In the genomic region with DNA sequence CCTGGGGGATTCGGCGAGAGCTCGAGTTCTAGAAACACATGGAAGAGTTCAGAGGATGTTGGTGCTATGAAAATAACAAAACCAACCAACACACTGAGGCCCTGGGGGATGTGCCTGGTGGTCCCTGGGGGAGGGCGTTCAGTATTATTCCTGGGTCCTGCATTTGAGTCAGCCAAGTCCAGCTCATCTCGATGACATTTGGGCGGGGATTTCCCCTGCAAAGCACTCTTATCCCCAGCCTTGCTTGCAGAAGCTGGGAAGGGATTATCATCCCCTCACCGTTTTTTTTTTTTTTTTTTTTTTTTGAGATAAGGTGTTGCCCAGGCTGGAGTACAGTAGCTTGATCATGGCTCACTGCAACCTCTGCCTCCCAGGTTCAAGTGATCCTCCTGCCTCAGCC, we compare ENCODE assay signal across 1 cellular context.
TF ChIP-seq lines count a peak whose summit lies in the region.

No MANE protein-coding gene starts in this region.

TF ChIP-seq in GM23338, 12 proteins besides CTCF, POLR2A, EP300 and RAD21:
- TF ChIP-seq, protein P1, sequence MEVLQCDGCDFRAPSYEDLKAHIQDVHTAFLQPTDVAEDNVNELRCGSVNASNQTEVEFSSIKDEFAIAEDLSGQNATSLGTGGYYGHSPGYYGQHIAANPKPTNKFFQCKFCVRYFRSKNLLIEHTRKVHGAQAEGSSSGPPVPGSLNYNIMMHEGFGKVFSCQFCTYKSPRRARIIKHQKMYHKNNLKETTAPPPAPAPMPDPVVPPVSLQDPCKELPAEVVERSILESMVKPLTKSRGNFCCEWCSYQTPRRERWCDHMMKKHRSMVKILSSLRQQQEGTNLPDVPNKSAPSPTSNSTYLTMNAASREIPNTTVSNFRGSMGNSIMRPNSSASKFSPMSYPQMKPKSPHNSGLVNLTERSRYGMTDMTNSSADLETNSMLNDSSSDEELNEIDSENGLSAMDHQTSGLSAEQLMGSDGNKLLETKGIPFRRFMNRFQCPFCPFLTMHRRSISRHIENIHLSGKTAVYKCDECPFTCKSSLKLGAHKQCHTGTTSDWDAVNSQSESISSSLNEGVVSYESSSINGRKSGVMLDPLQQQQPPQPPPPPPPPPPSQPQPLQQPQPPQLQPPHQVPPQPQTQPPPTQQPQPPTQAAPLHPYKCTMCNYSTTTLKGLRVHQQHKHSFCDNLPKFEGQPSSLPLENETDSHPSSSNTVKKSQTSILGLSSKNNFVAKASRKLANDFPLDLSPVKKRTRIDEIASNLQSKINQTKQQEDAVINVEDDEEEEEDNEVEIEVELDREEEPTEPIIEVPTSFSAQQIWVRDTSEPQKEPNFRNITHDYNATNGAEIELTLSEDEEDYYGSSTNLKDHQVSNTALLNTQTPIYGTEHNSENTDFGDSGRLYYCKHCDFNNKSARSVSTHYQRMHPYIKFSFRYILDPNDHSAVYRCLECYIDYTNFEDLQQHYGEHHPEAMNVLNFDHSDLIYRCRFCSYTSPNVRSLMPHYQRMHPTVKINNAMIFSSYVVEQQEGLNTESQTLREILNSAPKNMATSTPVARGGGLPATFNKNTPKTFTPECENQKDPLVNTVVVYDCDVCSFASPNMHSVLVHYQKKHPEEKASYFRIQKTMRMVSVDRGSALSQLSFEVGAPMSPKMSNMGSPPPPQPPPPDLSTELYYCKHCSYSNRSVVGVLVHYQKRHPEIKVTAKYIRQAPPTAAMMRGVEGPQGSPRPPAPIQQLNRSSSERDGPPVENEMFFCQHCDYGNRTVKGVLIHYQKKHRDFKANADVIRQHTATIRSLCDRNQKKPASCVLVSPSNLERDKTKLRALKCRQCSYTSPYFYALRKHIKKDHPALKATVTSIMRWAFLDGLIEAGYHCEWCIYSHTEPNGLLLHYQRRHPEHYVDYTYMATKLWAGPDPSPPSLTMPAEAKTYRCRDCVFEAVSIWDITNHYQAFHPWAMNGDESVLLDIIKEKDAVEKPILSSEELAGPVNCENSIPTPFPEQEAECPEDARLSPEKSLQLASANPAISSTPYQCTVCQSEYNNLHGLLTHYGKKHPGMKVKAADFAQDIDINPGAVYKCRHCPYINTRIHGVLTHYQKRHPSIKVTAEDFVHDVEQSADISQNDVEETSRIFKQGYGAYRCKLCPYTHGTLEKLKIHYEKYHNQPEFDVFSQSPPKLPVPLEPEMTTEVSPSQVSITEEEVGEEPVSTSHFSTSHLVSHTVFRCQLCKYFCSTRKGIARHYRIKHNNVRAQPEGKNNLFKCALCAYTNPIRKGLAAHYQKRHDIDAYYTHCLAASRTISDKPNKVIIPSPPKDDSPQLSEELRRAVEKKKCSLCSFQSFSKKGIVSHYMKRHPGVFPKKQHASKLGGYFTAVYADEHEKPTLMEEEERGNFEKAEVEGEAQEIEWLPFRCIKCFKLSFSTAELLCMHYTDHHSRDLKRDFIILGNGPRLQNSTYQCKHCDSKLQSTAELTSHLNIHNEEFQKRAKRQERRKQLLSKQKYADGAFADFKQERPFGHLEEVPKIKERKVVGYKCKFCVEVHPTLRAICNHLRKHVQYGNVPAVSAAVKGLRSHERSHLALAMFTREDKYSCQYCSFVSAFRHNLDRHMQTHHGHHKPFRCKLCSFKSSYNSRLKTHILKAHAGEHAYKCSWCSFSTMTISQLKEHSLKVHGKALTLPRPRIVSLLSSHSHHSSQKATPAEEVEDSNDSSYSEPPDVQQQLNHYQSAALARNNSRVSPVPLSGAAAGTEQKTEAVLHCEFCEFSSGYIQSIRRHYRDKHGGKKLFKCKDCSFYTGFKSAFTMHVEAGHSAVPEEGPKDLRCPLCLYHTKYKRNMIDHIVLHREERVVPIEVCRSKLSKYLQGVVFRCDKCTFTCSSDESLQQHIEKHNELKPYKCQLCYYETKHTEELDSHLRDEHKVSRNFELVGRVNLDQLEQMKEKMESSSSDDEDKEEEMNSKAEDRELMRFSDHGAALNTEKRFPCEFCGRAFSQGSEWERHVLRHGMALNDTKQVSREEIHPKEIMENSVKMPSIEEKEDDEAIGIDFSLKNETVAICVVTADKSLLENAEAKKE (CRISPR knock-in tag; IDR thresholded peaks at IDR 0.05) = no peak
- TF ChIP-seq, protein P2, sequence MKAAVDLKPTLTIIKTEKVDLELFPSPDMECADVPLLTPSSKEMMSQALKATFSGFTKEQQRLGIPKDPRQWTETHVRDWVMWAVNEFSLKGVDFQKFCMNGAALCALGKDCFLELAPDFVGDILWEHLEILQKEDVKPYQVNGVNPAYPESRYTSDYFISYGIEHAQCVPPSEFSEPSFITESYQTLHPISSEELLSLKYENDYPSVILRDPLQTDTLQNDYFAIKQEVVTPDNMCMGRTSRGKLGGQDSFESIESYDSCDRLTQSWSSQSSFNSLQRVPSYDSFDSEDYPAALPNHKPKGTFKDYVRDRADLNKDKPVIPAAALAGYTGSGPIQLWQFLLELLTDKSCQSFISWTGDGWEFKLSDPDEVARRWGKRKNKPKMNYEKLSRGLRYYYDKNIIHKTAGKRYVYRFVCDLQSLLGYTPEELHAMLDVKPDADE (IDR thresholded peaks at IDR 0.05) = no peak
- TF ChIP-seq EZH2phosphoT487 (IDR thresholded peaks at IDR 0.05; ENCODE audit: unreplicated experiment) (no peak), JUNB (IDR thresholded peaks at IDR 0.05; ENCODE audit: unreplicated experiment) (no peak), ZNF331 (CRISPR knock-in tag; IDR thresholded peaks at IDR 0.05; ENCODE audit: low read depth) (no peak), POLR2AphosphoS5 (IDR thresholded peaks at IDR 0.05; ENCODE audit: low read depth) (no peak), STAT1 (IDR thresholded peaks at IDR 0.05; ENCODE audit: unreplicated experiment) (no peak)
